Comparison of ENCODE assay signal across 17 cellular contexts in the genomic region with DNA sequence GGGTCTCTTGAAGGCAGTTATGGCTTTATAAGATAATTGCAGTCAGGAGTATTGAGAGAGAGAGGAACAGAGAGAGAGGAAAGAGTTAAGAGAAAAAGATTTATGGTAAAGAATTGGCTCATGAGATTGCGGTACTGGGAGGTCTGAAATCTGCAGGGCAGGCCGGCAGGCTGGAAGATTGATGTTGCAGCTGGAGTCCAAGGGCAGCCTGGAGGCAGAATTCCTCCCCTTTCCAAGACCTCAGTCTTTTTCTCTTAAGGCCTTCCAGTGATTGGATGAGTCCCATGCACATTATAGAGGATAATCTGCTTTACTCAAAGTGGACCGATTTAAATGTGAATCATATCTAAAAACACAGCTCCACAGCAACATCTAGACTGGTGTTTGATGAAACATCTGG.
A peak's percentile ranks its signal among the peaks of the same experiment; 100 is the strongest.
DNase-seq lines count a peak whose midpoint lies in the region; ATAC-seq lines count a peak whose summit lies in the region.
"Had no signal": no experiment of that assay in that cellular context is flagged by ENCODE, and none has a peak within 500 bp of the region (broad histone marks: within the 10 kb centered on the region; RNA-seq: fewer than 3 reads in every experiment).

No MANE protein-coding gene starts in this region.

- H3K4me1 Mint-ChIP-seq in central memory CD8-positive, alpha-beta T cell: no peaks in the 10 kb centered on the region

- H3K4me3 ChIP-seq in skeletal muscle cell (ENCODE audit: low read depth, low read length): no peak overlapping the region

- DNase-seq in NCI-H226: peak; percentile 31
- DNase-seq in central memory CD8-positive, alpha-beta T cell (ENCODE audit: low spot score in 2 of 2): no peak
- DNase-seq in left kidney (ENCODE audit: low read depth, low spot score): peak; percentile 76
- peak; percentile 35 for DNase-seq in skeletal muscle cell (ENCODE audit: low read depth)
- DNase-seq in SHP77 treated with DMSO at 0.1 percent for 48 hours (lab: John Stamatoyannopoulos, UW): no peak
- DNase-seq in SKM-1 (lab: John Stamatoyannopoulos, UW; ENCODE audit: unreplicated experiment): no peak
- no peak for DNase-seq in GF-D8 (lab: John Stamatoyannopoulos, UW)
- DNase-seq: BE2C; CD4-positive, CD25-positive, alpha-beta regulatory T cell; COR-L47; DMS 273 treated with DMSO at 0.1 percent for 48 hours; GDM1; H7; NCI-H1092 treated with DMSO at 0.1 percent for 48 hours; NCI-H2081 treated with DMSO at 0.1 percent for 48 hours; NCI-H510A; SW 1271 had no signal

- H3K27me3 Mint-ChIP-seq in central memory CD8-positive, alpha-beta T cell: no peaks in the 10 kb centered on the region
- H3K27me3 Mint-ChIP-seq: CD4-positive, CD25-positive, alpha-beta regulatory T cell had no signal

- H3K27ac Mint-ChIP-seq in central memory CD8-positive, alpha-beta T cell (ENCODE audit: low read depth): peak overlapping the region; percentile 5
- H3K27ac Mint-ChIP-seq: CD4-positive, CD25-positive, alpha-beta regulatory T cell had no signal

- H3K4me3 Mint-ChIP-seq in central memory CD8-positive, alpha-beta T cell: no peak overlapping the region
- H3K4me3 Mint-ChIP-seq: CD4-positive, CD25-positive, alpha-beta regulatory T cell had no signal

- H3K9me3 Mint-ChIP-seq in central memory CD8-positive, alpha-beta T cell: no peaks in the 10 kb centered on the region

- peaks cover 2% of the 10 kb centered on the region for H3K36me3 Mint-ChIP-seq in central memory CD8-positive, alpha-beta T cell (ENCODE audit: insufficient read depth)

- ATAC-seq in central memory CD8-positive, alpha-beta T cell (replicated peaks; ENCODE audit: extremely low read depth, poor library complexity, severe bottlenecking): no peak

Comparison
In these comparisons a context has a peak if more than half of its experiments do, and no peak if none do; other contexts are left out.
1. DNase-seq: peak in NCI-H226 (single experiment), left kidney (single experiment) and skeletal muscle cell (single experiment); none in central memory CD8-positive, alpha-beta T cell (0 of 2), SHP77 treated with DMSO at 0.1 percent for 48 hours (single experiment), SKM-1 (single experiment) and GF-D8 (single experiment).